2 cellular contexts compared by ENCODE assay signal in the genomic region with DNA sequence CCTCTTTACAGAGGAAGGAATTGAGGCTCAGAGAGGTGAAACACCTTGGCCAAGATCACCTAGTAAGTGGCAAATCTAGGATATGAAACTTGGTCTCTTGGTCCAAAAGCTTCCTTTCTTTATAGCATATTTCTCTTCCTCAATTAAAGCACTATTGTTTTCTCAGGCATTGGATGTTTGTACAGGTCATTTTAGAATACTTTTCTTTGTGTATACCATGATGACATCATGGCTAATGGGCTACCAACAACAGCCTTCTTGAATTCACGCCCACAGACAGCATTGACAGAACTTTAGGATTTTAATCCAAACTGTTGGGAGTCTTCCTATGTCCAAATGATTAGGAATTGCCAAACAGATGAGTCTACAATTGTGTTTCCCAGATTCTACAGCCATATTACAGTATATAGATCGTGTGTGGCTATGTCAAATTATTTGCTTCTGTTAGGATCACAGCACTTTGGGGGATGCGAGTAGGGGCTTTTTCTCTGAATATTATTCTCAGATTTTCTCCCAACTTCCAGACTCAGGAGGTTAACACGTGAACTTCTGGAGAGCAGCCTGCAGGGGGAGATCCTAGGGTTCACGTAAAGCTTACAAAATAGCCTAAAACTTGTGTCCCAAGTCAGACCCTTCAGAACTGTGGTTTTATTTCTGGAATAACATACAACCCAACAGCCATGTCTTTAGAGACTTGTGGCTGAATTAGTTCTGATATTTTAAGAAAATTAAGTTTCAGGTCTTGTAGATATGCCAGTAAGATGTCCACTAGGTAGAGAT.
TF ChIP-seq lines count a peak whose summit lies in the region.

No MANE protein-coding gene starts in this region.

TF ChIP-seq in IMR-90, 13 proteins besides CTCF, POLR2A, EP300 and RAD21:
- TF ChIP-seq, protein P1, sequence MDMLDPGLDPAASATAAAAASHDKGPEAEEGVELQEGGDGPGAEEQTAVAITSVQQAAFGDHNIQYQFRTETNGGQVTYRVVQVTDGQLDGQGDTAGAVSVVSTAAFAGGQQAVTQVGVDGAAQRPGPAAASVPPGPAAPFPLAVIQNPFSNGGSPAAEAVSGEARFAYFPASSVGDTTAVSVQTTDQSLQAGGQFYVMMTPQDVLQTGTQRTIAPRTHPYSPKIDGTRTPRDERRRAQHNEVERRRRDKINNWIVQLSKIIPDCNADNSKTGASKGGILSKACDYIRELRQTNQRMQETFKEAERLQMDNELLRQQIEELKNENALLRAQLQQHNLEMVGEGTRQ (IDR thresholded peaks at IDR 0.05; ENCODE audit: low read depth, low read length) = no peak
- no peak for TF ChIP-seq MAZ (IDR thresholded peaks at IDR 0.05; ENCODE audit: borderline replicate concordance, low read depth, low read length)
- TF ChIP-seq CEBPB (IDR thresholded peaks at IDR 0.05; ENCODE audit: low read depth, low read length) = no peak
- no peak for TF ChIP-seq FOS (IDR thresholded peaks at IDR 0.05; ENCODE audit: low read depth, low read length)
- no peak for TF ChIP-seq MXI1 (IDR thresholded peaks at IDR 0.05; ENCODE audit: borderline replicate concordance, low read depth, low read length)
- TF ChIP-seq MAFK (IDR thresholded peaks at IDR 0.05; ENCODE audit: low read depth, low read length) = no peak
- no peak for TF ChIP-seq ELK1 (IDR thresholded peaks at IDR 0.05; ENCODE audit: borderline replicate concordance, low read depth, low read length)
- TF ChIP-seq CHD1 (IDR thresholded peaks at IDR 0.05; ENCODE audit: low read depth, low read length) = no peak
- TF ChIP-seq SMC3 (IDR thresholded peaks at IDR 0.05; ENCODE audit: low read depth, low read length) = no peak
- no peak for TF ChIP-seq RCOR1 (IDR thresholded peaks at IDR 0.05; ENCODE audit: insufficient replicate concordance, low read length)
- TF ChIP-seq NFE2L2 (IDR thresholded peaks at IDR 0.05; ENCODE audit: low read depth, low read length) = no peak
- TF ChIP-seq BHLHE40 (IDR thresholded peaks at IDR 0.05; ENCODE audit: low read depth, low read length) = no peak
- TF ChIP-seq RFX5 (IDR thresholded peaks at IDR 0.05; ENCODE audit: low read depth, low read length) = no peak

TF ChIP-seq in liver, 16 proteins besides CTCF, POLR2A, EP300 and RAD21 (continued from another document):
- TF ChIP-seq, protein P2, sequence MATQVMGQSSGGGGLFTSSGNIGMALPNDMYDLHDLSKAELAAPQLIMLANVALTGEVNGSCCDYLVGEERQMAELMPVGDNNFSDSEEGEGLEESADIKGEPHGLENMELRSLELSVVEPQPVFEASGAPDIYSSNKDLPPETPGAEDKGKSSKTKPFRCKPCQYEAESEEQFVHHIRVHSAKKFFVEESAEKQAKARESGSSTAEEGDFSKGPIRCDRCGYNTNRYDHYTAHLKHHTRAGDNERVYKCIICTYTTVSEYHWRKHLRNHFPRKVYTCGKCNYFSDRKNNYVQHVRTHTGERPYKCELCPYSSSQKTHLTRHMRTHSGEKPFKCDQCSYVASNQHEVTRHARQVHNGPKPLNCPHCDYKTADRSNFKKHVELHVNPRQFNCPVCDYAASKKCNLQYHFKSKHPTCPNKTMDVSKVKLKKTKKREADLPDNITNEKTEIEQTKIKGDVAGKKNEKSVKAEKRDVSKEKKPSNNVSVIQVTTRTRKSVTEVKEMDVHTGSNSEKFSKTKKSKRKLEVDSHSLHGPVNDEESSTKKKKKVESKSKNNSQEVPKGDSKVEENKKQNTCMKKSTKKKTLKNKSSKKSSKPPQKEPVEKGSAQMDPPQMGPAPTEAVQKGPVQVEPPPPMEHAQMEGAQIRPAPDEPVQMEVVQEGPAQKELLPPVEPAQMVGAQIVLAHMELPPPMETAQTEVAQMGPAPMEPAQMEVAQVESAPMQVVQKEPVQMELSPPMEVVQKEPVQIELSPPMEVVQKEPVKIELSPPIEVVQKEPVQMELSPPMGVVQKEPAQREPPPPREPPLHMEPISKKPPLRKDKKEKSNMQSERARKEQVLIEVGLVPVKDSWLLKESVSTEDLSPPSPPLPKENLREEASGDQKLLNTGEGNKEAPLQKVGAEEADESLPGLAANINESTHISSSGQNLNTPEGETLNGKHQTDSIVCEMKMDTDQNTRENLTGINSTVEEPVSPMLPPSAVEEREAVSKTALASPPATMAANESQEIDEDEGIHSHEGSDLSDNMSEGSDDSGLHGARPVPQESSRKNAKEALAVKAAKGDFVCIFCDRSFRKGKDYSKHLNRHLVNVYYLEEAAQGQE (IDR thresholded peaks at IDR 0.05) = no peak
